Comparison of ENCODE assay signal across 1 cellular context in the genomic region with DNA sequence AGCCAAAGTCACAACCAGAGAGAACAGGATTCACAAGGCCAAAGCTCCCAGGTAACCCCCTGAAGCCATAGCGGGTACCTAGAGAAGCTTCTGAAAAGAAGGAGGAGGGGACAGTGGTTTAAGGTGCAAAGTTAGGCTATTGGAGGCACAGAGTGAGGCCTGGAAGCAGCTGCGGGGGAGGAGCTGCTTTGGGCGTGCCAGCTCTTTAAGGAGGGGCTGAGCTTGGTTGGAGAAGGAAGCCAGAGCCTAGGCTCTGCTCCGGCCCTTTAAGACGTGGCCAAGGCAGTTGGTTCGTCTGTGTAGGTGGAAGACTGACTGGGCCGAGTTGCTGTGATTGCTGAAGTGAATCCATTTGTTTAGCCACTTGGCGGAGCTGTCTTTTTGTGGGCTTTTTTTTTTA.
TF ChIP-seq lines count a peak whose summit lies in the region.

No MANE protein-coding gene starts in this region.

TF ChIP-seq in GM12878, 131 proteins besides CTCF, POLR2A, EP300 and RAD21 (continued from another document):
- TF ChIP-seq, protein P1, sequence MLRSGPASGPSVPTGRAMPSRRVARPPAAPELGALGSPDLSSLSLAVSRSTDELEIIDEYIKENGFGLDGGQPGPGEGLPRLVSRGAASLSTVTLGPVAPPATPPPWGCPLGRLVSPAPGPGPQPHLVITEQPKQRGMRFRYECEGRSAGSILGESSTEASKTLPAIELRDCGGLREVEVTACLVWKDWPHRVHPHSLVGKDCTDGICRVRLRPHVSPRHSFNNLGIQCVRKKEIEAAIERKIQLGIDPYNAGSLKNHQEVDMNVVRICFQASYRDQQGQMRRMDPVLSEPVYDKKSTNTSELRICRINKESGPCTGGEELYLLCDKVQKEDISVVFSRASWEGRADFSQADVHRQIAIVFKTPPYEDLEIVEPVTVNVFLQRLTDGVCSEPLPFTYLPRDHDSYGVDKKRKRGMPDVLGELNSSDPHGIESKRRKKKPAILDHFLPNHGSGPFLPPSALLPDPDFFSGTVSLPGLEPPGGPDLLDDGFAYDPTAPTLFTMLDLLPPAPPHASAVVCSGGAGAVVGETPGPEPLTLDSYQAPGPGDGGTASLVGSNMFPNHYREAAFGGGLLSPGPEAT (IDR thresholded peaks at IDR 0.05; ENCODE audit: low read depth) = no peak
- TF ChIP-seq, protein P2, sequence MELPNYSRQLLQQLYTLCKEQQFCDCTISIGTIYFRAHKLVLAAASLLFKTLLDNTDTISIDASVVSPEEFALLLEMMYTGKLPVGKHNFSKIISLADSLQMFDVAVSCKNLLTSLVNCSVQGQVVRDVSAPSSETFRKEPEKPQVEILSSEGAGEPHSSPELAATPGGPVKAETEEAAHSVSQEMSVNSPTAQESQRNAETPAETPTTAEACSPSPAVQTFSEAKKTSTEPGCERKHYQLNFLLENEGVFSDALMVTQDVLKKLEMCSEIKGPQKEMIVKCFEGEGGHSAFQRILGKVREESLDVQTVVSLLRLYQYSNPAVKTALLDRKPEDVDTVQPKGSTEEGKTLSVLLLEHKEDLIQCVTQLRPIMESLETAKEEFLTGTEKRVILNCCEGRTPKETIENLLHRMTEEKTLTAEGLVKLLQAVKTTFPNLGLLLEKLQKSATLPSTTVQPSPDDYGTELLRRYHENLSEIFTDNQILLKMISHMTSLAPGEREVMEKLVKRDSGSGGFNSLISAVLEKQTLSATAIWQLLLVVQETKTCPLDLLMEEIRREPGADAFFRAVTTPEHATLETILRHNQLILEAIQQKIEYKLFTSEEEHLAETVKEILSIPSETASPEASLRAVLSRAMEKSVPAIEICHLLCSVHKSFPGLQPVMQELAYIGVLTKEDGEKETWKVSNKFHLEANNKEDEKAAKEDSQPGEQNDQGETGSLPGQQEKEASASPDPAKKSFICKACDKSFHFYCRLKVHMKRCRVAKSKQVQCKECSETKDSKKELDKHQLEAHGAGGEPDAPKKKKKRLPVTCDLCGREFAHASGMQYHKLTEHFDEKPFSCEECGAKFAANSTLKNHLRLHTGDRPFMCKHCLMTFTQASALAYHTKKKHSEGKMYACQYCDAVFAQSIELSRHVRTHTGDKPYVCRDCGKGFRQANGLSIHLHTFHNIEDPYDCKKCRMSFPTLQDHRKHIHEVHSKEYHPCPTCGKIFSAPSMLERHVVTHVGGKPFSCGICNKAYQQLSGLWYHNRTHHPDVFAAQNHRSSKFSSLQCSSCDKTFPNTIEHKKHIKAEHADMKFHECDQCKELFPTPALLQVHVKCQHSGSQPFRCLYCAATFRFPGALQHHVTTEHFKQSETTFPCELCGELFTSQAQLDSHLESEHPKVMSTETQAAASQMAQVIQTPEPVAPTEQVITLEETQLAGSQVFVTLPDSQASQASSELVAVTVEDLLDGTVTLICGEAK (IDR thresholded peaks at IDR 0.05; ENCODE audit: borderline replicate concordance) = no peak
- TF ChIP-seq ASH2L (IDR thresholded peaks at IDR 0.05; ENCODE audit: borderline replicate concordance, low read depth) (no peak), MEF2B (IDR thresholded peaks at IDR 0.05; ENCODE audit: partially characterized antibody, poor library complexity, severe bottlenecking) (no peak), NR2C2 (IDR thresholded peaks at IDR 0.05; ENCODE audit: borderline replicate concordance, control insufficient read depth, insufficient read length, low read depth) (no peak), SMC3 (IDR thresholded peaks at IDR 0.05; ENCODE audit: borderline replicate concordance, low read length) (no peak), NBN (IDR thresholded peaks at IDR 0.05) (no peak), SP1 (IDR thresholded peaks at IDR 0.05; ENCODE audit: low read depth, low read length) (no peak), NFXL1 (IDR thresholded peaks at IDR 0.05; ENCODE audit: borderline replicate concordance) (no peak), CBX5 (IDR thresholded peaks at IDR 0.05; ENCODE audit: low read depth) (no peak), MYB (IDR thresholded peaks at IDR 0.05; ENCODE audit: borderline replicate concordance, low read depth, low read length) (no peak), TCF3 (IDR thresholded peaks at IDR 0.05; ENCODE audit: borderline replicate concordance, insufficient read depth, low read depth, low read length) (no peak), IKZF2 (IDR thresholded peaks at IDR 0.05) (peak in 1 of 2 experiments; percentile 13; a peak in 1 of 4 replicates), CBX3 (IDR thresholded peaks at IDR 0.05; ENCODE audit: borderline replicate concordance, low read depth) (no peak), TAF1 (IDR thresholded peaks at IDR 0.05; ENCODE audit: borderline replicate concordance, low read depth, low read length) (no peak), SMAD1 (IDR thresholded peaks at IDR 0.05; ENCODE audit: low read depth, partially characterized antibody) (no peak), SMAD5 (IDR thresholded peaks at IDR 0.05; ENCODE audit: low read depth) (no peak), PKNOX1 (IDR thresholded peaks at IDR 0.05) (peak; percentile 45; the same call in 1 of the 2 replicates), MXI1 (IDR thresholded peaks at IDR 0.05; ENCODE audit: low read depth, low read length) (no peak)
- TF ChIP-seq, protein P3, sequence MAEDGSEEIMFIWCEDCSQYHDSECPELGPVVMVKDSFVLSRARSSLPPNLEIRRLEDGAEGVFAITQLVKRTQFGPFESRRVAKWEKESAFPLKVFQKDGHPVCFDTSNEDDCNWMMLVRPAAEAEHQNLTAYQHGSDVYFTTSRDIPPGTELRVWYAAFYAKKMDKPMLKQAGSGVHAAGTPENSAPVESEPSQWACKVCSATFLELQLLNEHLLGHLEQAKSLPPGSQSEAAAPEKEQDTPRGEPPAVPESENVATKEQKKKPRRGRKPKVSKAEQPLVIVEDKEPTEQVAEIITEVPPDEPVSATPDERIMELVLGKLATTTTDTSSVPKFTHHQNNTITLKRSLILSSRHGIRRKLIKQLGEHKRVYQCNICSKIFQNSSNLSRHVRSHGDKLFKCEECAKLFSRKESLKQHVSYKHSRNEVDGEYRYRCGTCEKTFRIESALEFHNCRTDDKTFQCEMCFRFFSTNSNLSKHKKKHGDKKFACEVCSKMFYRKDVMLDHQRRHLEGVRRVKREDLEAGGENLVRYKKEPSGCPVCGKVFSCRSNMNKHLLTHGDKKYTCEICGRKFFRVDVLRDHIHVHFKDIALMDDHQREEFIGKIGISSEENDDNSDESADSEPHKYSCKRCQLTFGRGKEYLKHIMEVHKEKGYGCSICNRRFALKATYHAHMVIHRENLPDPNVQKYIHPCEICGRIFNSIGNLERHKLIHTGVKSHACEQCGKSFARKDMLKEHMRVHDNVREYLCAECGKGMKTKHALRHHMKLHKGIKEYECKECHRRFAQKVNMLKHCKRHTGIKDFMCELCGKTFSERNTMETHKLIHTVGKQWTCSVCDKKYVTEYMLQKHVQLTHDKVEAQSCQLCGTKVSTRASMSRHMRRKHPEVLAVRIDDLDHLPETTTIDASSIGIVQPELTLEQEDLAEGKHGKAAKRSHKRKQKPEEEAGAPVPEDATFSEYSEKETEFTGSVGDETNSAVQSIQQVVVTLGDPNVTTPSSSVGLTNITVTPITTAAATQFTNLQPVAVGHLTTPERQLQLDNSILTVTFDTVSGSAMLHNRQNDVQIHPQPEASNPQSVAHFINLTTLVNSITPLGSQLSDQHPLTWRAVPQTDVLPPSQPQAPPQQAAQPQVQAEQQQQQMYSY (CRISPR knock-in tag; IDR thresholded peaks at IDR 0.05) = no peak
- TF ChIP-seq, protein P4, sequence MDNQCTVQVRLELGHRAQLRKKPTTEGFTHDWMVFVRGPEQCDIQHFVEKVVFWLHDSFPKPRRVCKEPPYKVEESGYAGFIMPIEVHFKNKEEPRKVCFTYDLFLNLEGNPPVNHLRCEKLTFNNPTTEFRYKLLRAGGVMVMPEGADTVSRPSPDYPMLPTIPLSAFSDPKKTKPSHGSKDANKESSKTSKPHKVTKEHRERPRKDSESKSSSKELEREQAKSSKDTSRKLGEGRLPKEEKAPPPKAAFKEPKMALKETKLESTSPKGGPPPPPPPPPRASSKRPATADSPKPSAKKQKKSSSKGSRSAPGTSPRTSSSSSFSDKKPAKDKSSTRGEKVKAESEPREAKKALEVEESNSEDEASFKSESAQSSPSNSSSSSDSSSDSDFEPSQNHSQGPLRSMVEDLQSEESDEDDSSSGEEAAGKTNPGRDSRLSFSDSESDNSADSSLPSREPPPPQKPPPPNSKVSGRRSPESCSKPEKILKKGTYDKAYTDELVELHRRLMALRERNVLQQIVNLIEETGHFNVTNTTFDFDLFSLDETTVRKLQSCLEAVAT (IDR thresholded peaks at IDR 0.05) = 0 out of 2 replicates have a peak, but pooled peaks have one; percentile 66
- TF ChIP-seq, protein P5, sequence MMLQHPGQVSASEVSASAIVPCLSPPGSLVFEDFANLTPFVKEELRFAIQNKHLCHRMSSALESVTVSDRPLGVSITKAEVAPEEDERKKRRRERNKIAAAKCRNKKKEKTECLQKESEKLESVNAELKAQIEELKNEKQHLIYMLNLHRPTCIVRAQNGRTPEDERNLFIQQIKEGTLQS (IDR thresholded peaks at IDR 0.05; ENCODE audit: borderline replicate concordance, extremely low read depth, low read depth, low read length) = no peak
- TF ChIP-seq, protein P6, sequence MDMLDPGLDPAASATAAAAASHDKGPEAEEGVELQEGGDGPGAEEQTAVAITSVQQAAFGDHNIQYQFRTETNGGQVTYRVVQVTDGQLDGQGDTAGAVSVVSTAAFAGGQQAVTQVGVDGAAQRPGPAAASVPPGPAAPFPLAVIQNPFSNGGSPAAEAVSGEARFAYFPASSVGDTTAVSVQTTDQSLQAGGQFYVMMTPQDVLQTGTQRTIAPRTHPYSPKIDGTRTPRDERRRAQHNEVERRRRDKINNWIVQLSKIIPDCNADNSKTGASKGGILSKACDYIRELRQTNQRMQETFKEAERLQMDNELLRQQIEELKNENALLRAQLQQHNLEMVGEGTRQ (IDR thresholded peaks at IDR 0.05; ENCODE audit: borderline replicate concordance, low read depth, low read length) = no peak
